In genomic region chr3:133038089-133038730, GRCh38 we compare ENCODE assay signal across 8 cellular contexts. TPM values are rescaled to one million over a fixed set of nuclear protein-coding genes. Genes with fewer than 3 reads are reported as not detected.
A peak's percentile ranks its signal among the peaks of the same experiment; 100 is the strongest.
DNase-seq lines count a peak whose midpoint lies in the region; ATAC-seq, FAIRE-seq and TF ChIP-seq lines count a peak whose summit lies in the region.

Gene TMEM108 (plus strand): TSS chr3:133038391.

- 4 to 7% (median 4%) methylated on average over 38 to 57 of the region's 57 CpGs for WGBS in small intestine, 3 donors

- H3K4me1 ChIP-seq in RWPE2 (ENCODE audit: insufficient read depth, poor library complexity, severe bottlenecking): no peaks in the 10 kb centered on the region
- no peaks in the 10 kb centered on the region for H3K4me1 ChIP-seq in colonic mucosa
- peaks cover 0 to 3% of the 10 kb centered on the region in 2 donors for H3K4me1 ChIP-seq in kidney (ENCODE audit: control insufficient read depth in 1 of 2, insufficient read depth in 1 of 2, low read depth in 1 of 2, low read length in 2 of 2)
- no peaks in the 10 kb centered on the region for H3K4me1 ChIP-seq in small intestine (ENCODE audit: control insufficient read depth in 2 of 2, insufficient read depth in 1 of 2, low read depth in 1 of 2, low read length in 1 of 2)

- peak; percentile 98 for DNase-seq in COR-L47 (lab: John Stamatoyannopoulos, UW)
- DNase-seq in HT1080 (ENCODE audit: low read depth): peak; percentile 70
- peak; percentile 75 for DNase-seq in RWPE2 (ENCODE audit: low spot score)
- DNase-seq in colonic mucosa: peak; percentile 62
- DNase-seq in kidney: peak; percentile 84
- DNase-seq in small intestine: peak; percentile 16

- peaks cover 45% of the 10 kb centered on the region for H3K27me3 ChIP-seq in RWPE2 (ENCODE audit: insufficient read depth, poor library complexity, severe bottlenecking)
- peaks cover 17% of the 10 kb centered on the region for H3K27me3 ChIP-seq in colonic mucosa
- peaks cover 0 to 8% of the 10 kb centered on the region in 2 donors for H3K27me3 ChIP-seq in small intestine (ENCODE audit: control insufficient read depth in 2 of 2, insufficient read depth in 2 of 2, low read length in 2 of 2)

- H3K9me3 ChIP-seq in RWPE2 (ENCODE audit: severe bottlenecking) (no peaks in the 10 kb centered on the region), colonic mucosa (no peaks in the 10 kb centered on the region), kidney (ENCODE audit: control insufficient read depth in 1 of 2, low read length in 2 of 2) (no peaks in the 10 kb centered on the region), small intestine (ENCODE audit: control insufficient read depth, low read depth) (no peaks in the 10 kb centered on the region)

- H3K4me3 ChIP-seq in RWPE2 (ENCODE audit: severe bottlenecking) (peak within 1 kb of the TSS; percentile 38), colonic mucosa (peak within 1 kb of the TSS; percentile 31), kidney (ENCODE audit: low read length in 2 of 2) (peak within 1 kb of the TSS; percentile 58), small intestine (ENCODE audit: low read depth in 1 of 2, low read length in 2 of 2) (peak within 1 kb of the TSS in 1 of 2 donors; percentile 38)

- H3K36me3 ChIP-seq in RWPE2 (ENCODE audit: low read depth): no peaks in the 10 kb centered on the region
- no peaks in the 10 kb centered on the region for H3K36me3 ChIP-seq in colonic mucosa
- no peaks in the 10 kb centered on the region for H3K36me3 ChIP-seq in kidney (ENCODE audit: control insufficient read depth in 1 of 2, insufficient read depth in 2 of 2, low read length in 2 of 2)
- H3K36me3 ChIP-seq in small intestine (ENCODE audit: control insufficient read depth in 2 of 2, insufficient read depth in 2 of 2, low read length in 2 of 2): no peaks in the 10 kb centered on the region

- ATAC-seq in RWPE2 (ENCODE audit: low read depth) (peak; percentile 78), HG03342 (IDR thresholded peaks at IDR 0.05; ENCODE audit: unreplicated experiment) (no peak), GM19467 (IDR thresholded peaks at IDR 0.05; ENCODE audit: unreplicated experiment) (no peak)

- H3K27ac ChIP-seq in RWPE2 (ENCODE audit: poor library complexity, severe bottlenecking): no peak within 1 kb of the TSS
- H3K27ac ChIP-seq in colonic mucosa: no peak within 1 kb of the TSS
- H3K27ac ChIP-seq in kidney (ENCODE audit: low read depth in 2 of 2, low read length in 2 of 2): no peak within 1 kb of the TSS
- no peak within 1 kb of the TSS for H3K27ac ChIP-seq in small intestine (ENCODE audit: low read depth in 1 of 2, low read length in 1 of 2)

- FAIRE-seq in kidney (lab: Jason Lieb, UNC) (no peak), small intestine (lab: Jason Lieb, UNC) (no peak)

- no peak for TF ChIP-seq CTCF in RWPE2 (IDR thresholded peaks at IDR 0.05; ENCODE audit: poor library complexity, severe bottlenecking)
- TF ChIP-seq CTCF in colonic mucosa (IDR thresholded peaks at IDR 0.05): no peak
- no peak for TF ChIP-seq CTCF in kidney (IDR thresholded peaks at IDR 0.05; ENCODE audit: borderline replicate concordance, extremely low read depth, insufficient read depth)

- intact Hi-C loops in colonic mucosa (cut with DNase I) (no loop called here), kidney (cut with DNase I) (no loop called here)

- no peak within 1 kb of the TSS for H3K9ac ChIP-seq in colonic mucosa (ENCODE audit: low read depth in 2 of 2, low read length in 2 of 2)
- H3K9ac ChIP-seq in kidney (ENCODE audit: low read length in 2 of 2): peak within 1 kb of the TSS in 1 of 2 donors; percentile 20

RNA-seq across cellular contexts. Expression of gene TMEM108, which starts in this region (rescaled TPM):
- total RNA-seq in HT1080 (2014; rRNA removed; shearing (Covaris generic)): 0.23 and 0.27 TPM in 2 replicates
- polyA plus RNA-seq in HT1080 (2015; cell fraction: cytosol; rRNA removed): 3.5 and 3.8 TPM in 2 replicates
- 1.8 TPM in 2 replicates for polyA plus RNA-seq in HT1080 (2015; cell fraction: nucleus; rRNA removed)
- under 1 TPM; 0.20 to 0.82 TPM for total RNA-seq in colonic mucosa
- total RNA-seq in kidney: 0.91 TPM
- 1.5 TPM for polyA plus RNA-seq in kidney (ENCODE audit: insufficient read depth, low read depth, low replicate concordance)
- under 1 TPM in 1 of 3 donors, not detected in 2; 0.94 TPM for polyA plus RNA-seq in small intestine

Comparison
In these comparisons a context has a peak if more than half of its experiments do, and no peak if none do; other contexts are left out.
1. Peak in DNase-seq and H3K4me3 ChIP-seq in colonic mucosa; RNA of the gene not detected or under 1 TPM.
2. Peak in DNase-seq in small intestine; RNA of the gene not detected or under 1 TPM.
3. DNase-seq: peak in every context shown above with its lines; median percentile 98 in COR-L47; 84 in kidney; 75 in RWPE2; 70 in HT1080; 62 in colonic mucosa; 16 in small intestine.